Comparison of ENCODE assay signal across 18 cellular contexts in genomic region chr2:190982263-190983034, GRCh38. TPM values are rescaled to one million over a fixed set of nuclear protein-coding genes. Genes with fewer than 3 reads are reported as not detected.
DNase-seq lines count a peak whose midpoint lies in the region; ATAC-seq, FAIRE-seq and TF ChIP-seq lines count a peak whose summit lies in the region.
"Had no signal": no experiment of that assay in that cellular context is flagged by ENCODE, and none has a peak within 500 bp of the region (broad histone marks: within the 10 kb centered on the region; RNA-seq: fewer than 3 reads in every experiment).

No MANE protein-coding gene starts in this region.

- H3K9me3 Mint-ChIP-seq in activated T-cell treated with anti-CD3 and anti-CD28 coated beads, Interleukin-2, amount 50 U/mL, for 24 hours: no peaks in the 10 kb centered on the region
- no peaks in the 10 kb centered on the region for H3K9me3 Mint-ChIP-seq in activated T-cell treated with anti-CD3 and anti-CD28 coated beads, Interleukin-2, amount 50 U/mL, for 4 hours
- H3K9me3 Mint-ChIP-seq in activated CD8-positive, alpha-beta T cell treated with anti-CD3 and anti-CD28 coated beads, Interleukin-2, amount 10 ng/mL, durations not matched to agents 7 days and 5 days (ENCODE audit: insufficient read depth): no peaks in the 10 kb centered on the region
- no peaks in the 10 kb centered on the region for H3K9me3 Mint-ChIP-seq in naive B cell
- H3K9me3 Mint-ChIP-seq: immature natural killer cell had no signal

- no peaks in the 10 kb centered on the region for H3K27me3 ChIP-seq in H7 (ENCODE audit: control insufficient read depth, insufficient read depth, low read length)

- H3K36me3 Mint-ChIP-seq in activated T-cell treated with anti-CD3 and anti-CD28 coated beads, Interleukin-2, amount 50 U/mL, for 24 hours (ENCODE audit: low read depth): peaks cover 100% of the 10 kb centered on the region
- H3K36me3 Mint-ChIP-seq in activated T-cell treated with anti-CD3 and anti-CD28 coated beads, Interleukin-2, amount 50 U/mL, for 4 hours (ENCODE audit: insufficient read depth): peaks cover 84% of the 10 kb centered on the region
- H3K36me3 Mint-ChIP-seq in activated CD8-positive, alpha-beta T cell treated with anti-CD3 and anti-CD28 coated beads, Interleukin-2, amount 10 ng/mL, durations not matched to agents 7 days and 5 days (ENCODE audit: low read depth): peaks cover 97% of the 10 kb centered on the region
- H3K36me3 Mint-ChIP-seq in naive B cell: peaks cover 52 to 66% of the 10 kb centered on the region in 2 donors

- peaks cover 87% of the 10 kb centered on the region for H3K4me1 Mint-ChIP-seq in activated T-cell treated with anti-CD3 and anti-CD28 coated beads, Interleukin-2, amount 50 U/mL, for 24 hours (ENCODE audit: low read depth)
- peaks cover 54% of the 10 kb centered on the region for H3K4me1 Mint-ChIP-seq in activated T-cell treated with anti-CD3 and anti-CD28 coated beads, Interleukin-2, amount 50 U/mL, for 4 hours (ENCODE audit: low read depth)
- peaks cover 79% of the 10 kb centered on the region for H3K4me1 Mint-ChIP-seq in activated CD8-positive, alpha-beta T cell treated with anti-CD3 and anti-CD28 coated beads, Interleukin-2, amount 10 ng/mL, durations not matched to agents 7 days and 5 days (ENCODE audit: low read depth)
- H3K4me1 Mint-ChIP-seq in naive B cell: peaks cover 21 to 29% (median 28%) of the 10 kb centered on the region in 3 donors

- TF ChIP-seq POLR2A in GM12892 (IDR thresholded peaks at IDR 0.05; ENCODE audit: low read depth, low read length): peak; percentile 66; the same call in 1 of the 2 replicates

- ATAC-seq in activated T-cell treated with anti-CD3 and anti-CD28 coated beads, Interleukin-2, amount 50 U/mL, for 4 hours: no peak
- no peak for ATAC-seq in activated CD8-positive, alpha-beta T cell treated with anti-CD3 and anti-CD28 coated beads, Interleukin-2, amount 10 ng/mL, durations not matched to agents 7 days and 5 days
- no peak for ATAC-seq in naive B cell (ENCODE audit: low read depth in 2 of 2)
- no peak for ATAC-seq in HG03280 (IDR thresholded peaks at IDR 0.05; ENCODE audit: unreplicated experiment)
- ATAC-seq: lower lobe of right lung, right cardiac atrium, Right ventricle myocardium inferior had no signal

- DNase-seq in activated T-cell treated with anti-CD3 and anti-CD28 coated beads, Interleukin-2, amount 50 U/mL, for 24 hours: no peak
- no peak for DNase-seq in activated T-cell treated with anti-CD3 and anti-CD28 coated beads, Interleukin-2, amount 50 U/mL, for 4 hours
- no peak for DNase-seq in GM12892 (ENCODE audit: insufficient read length)
- DNase-seq in activated CD8-positive, alpha-beta T cell treated with anti-CD3 and anti-CD28 coated beads, Interleukin-2, amount 10 ng/mL, durations not matched to agents 7 days and 5 days: no peak
- DNase-seq in naive B cell: no peak
- DNase-seq in H7: no peak
- DNase-seq in GOT3 (lab: John Stamatoyannopoulos, UW): no peak
- DNase-seq: DMS53, immature natural killer cell, lower lobe of right lung, NCI-H1105, NCI-H2081 treated with DMSO at 0.1 percent for 48 hours, NCI-H526, right cardiac atrium had no signal

- H3K4me3 Mint-ChIP-seq in activated T-cell treated with anti-CD3 and anti-CD28 coated beads, Interleukin-2, amount 50 U/mL, for 24 hours: no peak overlapping the region
- H3K4me3 Mint-ChIP-seq in activated T-cell treated with anti-CD3 and anti-CD28 coated beads, Interleukin-2, amount 50 U/mL, for 4 hours: no peak overlapping the region
- H3K4me3 Mint-ChIP-seq in activated CD8-positive, alpha-beta T cell treated with anti-CD3 and anti-CD28 coated beads, Interleukin-2, amount 10 ng/mL, durations not matched to agents 7 days and 5 days: no peak overlapping the region
- no peak overlapping the region for H3K4me3 Mint-ChIP-seq in naive B cell
- H3K4me3 Mint-ChIP-seq: immature natural killer cell had no signal

- FAIRE-seq in GM12892 (lab: Jason Lieb, UNC): no peak
- FAIRE-seq: bronchial epithelial cell, H54 had no signal

- no peak overlapping the region for H3K4me3 ChIP-seq in H7 (ENCODE audit: insufficient read depth, low read depth, low read length)
- H3K4me3 ChIP-seq: lower lobe of right lung had no signal

- H3K27me3 Mint-ChIP-seq in activated T-cell treated with anti-CD3 and anti-CD28 coated beads, Interleukin-2, amount 50 U/mL, for 24 hours: no peaks in the 10 kb centered on the region
- no peaks in the 10 kb centered on the region for H3K27me3 Mint-ChIP-seq in activated T-cell treated with anti-CD3 and anti-CD28 coated beads, Interleukin-2, amount 50 U/mL, for 4 hours (ENCODE audit: low read depth)
- H3K27me3 Mint-ChIP-seq in activated CD8-positive, alpha-beta T cell treated with anti-CD3 and anti-CD28 coated beads, Interleukin-2, amount 10 ng/mL, durations not matched to agents 7 days and 5 days (ENCODE audit: low read depth): no peaks in the 10 kb centered on the region
- H3K27me3 Mint-ChIP-seq in naive B cell: no peaks in the 10 kb centered on the region

- H3K36me3 ChIP-seq in H7 (replicated peaks; ENCODE audit: control insufficient read depth, insufficient read depth, low read length): peaks cover 32% of the 10 kb centered on the region

- POLR2A ChIA-PET in activated CD8-positive, alpha-beta T cell treated with anti-CD3 and anti-CD28 coated beads, Interleukin-2, amount 10 ng/mL, durations not matched to agents 7 days and 5 days (lab: Charles Lee): interaction anchor here (0.6 to 2.5 kb wide), 8 partner anchors 10 to 168 kb away, joined by 3 to 7 read pairs (median 5); partner anchors contain the start of gene STAT1

- H3K27ac Mint-ChIP-seq in activated T-cell treated with anti-CD3 and anti-CD28 coated beads, Interleukin-2, amount 50 U/mL, for 24 hours: peak overlapping the region; percentile 82
- H3K27ac Mint-ChIP-seq in activated CD8-positive, alpha-beta T cell treated with anti-CD3 and anti-CD28 coated beads, Interleukin-2, amount 10 ng/mL, durations not matched to agents 7 days and 5 days: peak overlapping the region; percentile 73
- H3K27ac Mint-ChIP-seq in naive B cell: peak overlapping the region; percentile 35 to 91 (median 73)

- CTCF ChIA-PET in activated CD8-positive, alpha-beta T cell treated with anti-CD3 and anti-CD28 coated beads, Interleukin-2, amount 10 ng/mL, durations not matched to agents 7 days and 5 days (lab: Charles Lee): interaction anchor here (0.8 to 1.8 kb wide), 3 partner anchors 14 to 20 kb away, joined by 3 to 6 read pairs (median 3); no protein-coding TSS in a partner anchor

RNA-seq across cellular contexts. Expression of gene STAT1, which starts 31.5 kb away (rescaled TPM):
- 100 to 1,000 TPM; 222 to 278 (median 268) TPM for total RNA-seq in activated T-cell treated with anti-CD3 and anti-CD28 coated beads, Interleukin-2, amount 50 U/mL, for 4 hours
- 219 TPM for polyA plus RNA-seq in GM12892 (2012; ENCODE audit: missing spikeins)
- 100 to 1,000 TPM; 472 to 473 TPM for total RNA-seq in activated CD8-positive, alpha-beta T cell treated with anti-CD3 and anti-CD28 coated beads, Interleukin-2, amount 10 ng/mL, durations not matched to agents 7 days and 5 days
- 100 to 1,000 TPM in 1 of 6 donors, 10 to 100 TPM in 5; 36.9 to 140 (median 54.8) TPM for polyA plus RNA-seq in naive B cell (ENCODE audit: low read depth in 6 of 6)
- total RNA-seq in H7 (2014; rRNA removed; shearing (Covaris generic)): 25.7 and 34.1 TPM in 2 replicates
